Comparison of ENCODE assay signal across 12 cellular contexts in the genomic region with DNA sequence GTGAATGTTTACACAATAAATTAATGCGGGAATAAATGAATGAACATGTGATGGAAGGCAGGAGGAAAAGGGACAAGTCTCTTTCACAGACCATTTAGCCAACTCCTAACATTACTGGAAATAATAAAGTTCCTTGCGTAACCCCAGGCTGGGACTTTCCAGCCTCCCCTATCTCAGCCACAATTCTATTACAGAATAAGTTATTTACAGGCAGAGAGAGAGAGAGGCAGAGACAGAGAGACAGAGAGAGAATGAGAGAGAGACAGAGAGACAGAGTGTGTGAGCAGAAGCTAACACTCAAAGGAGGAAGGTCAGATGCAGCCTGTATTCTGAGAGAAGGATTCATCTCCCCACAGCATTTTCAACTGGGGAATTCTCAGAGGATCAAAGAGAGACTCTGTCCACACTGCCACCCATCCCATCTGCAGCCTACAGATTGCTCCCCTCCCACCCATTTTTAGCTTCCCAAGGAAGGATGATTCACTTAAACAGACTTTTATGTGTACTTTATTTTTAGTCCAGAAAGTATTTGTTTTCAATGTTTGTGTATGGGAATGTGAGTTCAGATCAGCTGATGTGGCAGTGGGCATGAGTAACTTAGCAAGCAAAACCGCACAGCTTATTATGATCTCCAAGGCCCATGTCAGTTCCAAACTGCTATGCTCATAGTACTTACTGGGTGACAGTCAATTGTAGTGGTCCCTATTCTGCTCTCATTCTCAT.
A peak's percentile ranks its signal among the peaks of the same experiment; 100 is the strongest.
DNase-seq lines count a peak whose midpoint lies in the region; ATAC-seq, FAIRE-seq and TF ChIP-seq lines count a peak whose summit lies in the region.
"Had no signal": no experiment of that assay in that cellular context is flagged by ENCODE, and none has a peak within 500 bp of the region (broad histone marks: within the 10 kb centered on the region; RNA-seq: fewer than 3 reads in every experiment).

No MANE protein-coding gene starts in this region.

- H3K36me3 ChIP-seq in bronchial epithelial cell (ENCODE audit: control insufficient read depth, insufficient read depth, low read length) (no peaks in the 10 kb centered on the region), lung (ENCODE audit: control insufficient read depth in 2 of 2, insufficient read depth in 2 of 2, low read length in 2 of 2) (no peaks in the 10 kb centered on the region), aorta (ENCODE audit: control insufficient read depth in 1 of 2, insufficient read depth in 2 of 2, low read length in 1 of 2) (no peaks in the 10 kb centered on the region), SJCRH30 (no peaks in the 10 kb centered on the region)
- H3K36me3 ChIP-seq: thyroid gland had no signal

- FAIRE-seq in bronchial epithelial cell (lab: Jason Lieb, UNC), result no peak
- FAIRE-seq: A204.1, endothelial cell of umbilical vein had no signal

- H3K9me3 ChIP-seq in lung (ENCODE audit: control insufficient read depth in 2 of 2, insufficient read depth in 1 of 2, low read length in 1 of 2) (no peaks in the 10 kb centered on the region), aorta (ENCODE audit: control insufficient read depth, low read length) (no peaks in the 10 kb centered on the region), SJCRH30 (replicated peaks) (no peaks in the 10 kb centered on the region)
- H3K9me3 ChIP-seq: thyroid gland had no signal

- H3K4me3 ChIP-seq in bronchial epithelial cell (ENCODE audit: low read depth, low read length) (no peak overlapping the region), lung (no peak overlapping the region), aorta (ENCODE audit: low read length in 2 of 2) (no peak overlapping the region), SJCRH30 (no peak overlapping the region)
- H3K4me3 ChIP-seq: thyroid gland had no signal

- DNase-seq in Right ventricle myocardium inferior (ENCODE audit: missing footprints) (no peak), cardiac septum (ENCODE audit: low spot score) (no peak), bronchial epithelial cell (ENCODE audit: low read depth) (peak; percentile 88), lung (ENCODE audit: low spot score) (no peak), aorta (peak in 1 of 2 donors; percentile 52), SJCRH30 (no peak)
- DNase-seq in stimulated activated CD4-positive, alpha-beta T cell treated with anti-CD3 and anti-CD28 coated beads, Interleukin-2, amount 100 ng/mL, for 24 hours, result no peak
- DNase-seq: activated T-cell treated with anti-CD3 and anti-CD28 coated beads, Interleukin-2, amount 50 U/mL, for 4 hours; thyroid gland had no signal

- H3K27me3 ChIP-seq in bronchial epithelial cell (ENCODE audit: control insufficient read depth, insufficient read depth, low read length) (no peaks in the 10 kb centered on the region), lung (ENCODE audit: control insufficient read depth, insufficient read depth) (no peaks in the 10 kb centered on the region), aorta (ENCODE audit: control insufficient read depth in 1 of 2, insufficient read depth in 2 of 2, low read length in 1 of 2) (no peaks in the 10 kb centered on the region), SJCRH30 (no peaks in the 10 kb centered on the region)
- H3K27me3 ChIP-seq: thyroid gland had no signal

- ATAC-seq in Right ventricle myocardium inferior (peak; percentile 44), lung (ENCODE audit: insufficient read depth, low FRiP score) (peak; percentile 21), aorta (ENCODE audit: low FRiP score) (peak; percentile 71), GM21526 (IDR thresholded peaks at IDR 0.05; ENCODE audit: low FRiP score, unreplicated experiment) (no peak)
- ATAC-seq: activated T-cell treated with anti-CD3 and anti-CD28 coated beads, Interleukin-2, amount 50 U/mL, for 4 hours had no signal

- H3K4me1 ChIP-seq in lung (ENCODE audit: control insufficient read depth in 2 of 2, insufficient read depth in 2 of 2, low read length in 2 of 2) (peaks cover 2% of the 10 kb centered on the region in 2 donors), aorta (ENCODE audit: control insufficient read depth in 1 of 2, insufficient read depth in 2 of 2, low read length in 2 of 2) (peaks cover 3 to 7% of the 10 kb centered on the region in 2 donors), SJCRH30 (peaks cover 12% of the 10 kb centered on the region)

- H3K27ac ChIP-seq in lung (ENCODE audit: low read depth in 1 of 2, low read length in 1 of 2) (peak overlapping the region in 1 of 2 donors; percentile 4), aorta (ENCODE audit: low read depth in 1 of 2, low read length in 2 of 2) (peak overlapping the region in 1 of 2 donors; percentile 55), SJCRH30 (no peak overlapping the region)

- TF ChIP-seq CTCF in bronchial epithelial cell (IDR thresholded peaks at IDR 0.05; ENCODE audit: insufficient read depth, low read length, severe bottlenecking), result no peak
- no peak for TF ChIP-seq CTCF in lung (IDR thresholded peaks at IDR 0.05; ENCODE audit: control extremely low read depth, extremely low read depth)

- WGBS in lung, 2 donors, result 65 to 79% methylated on average over 3 of the region's 3 CpGs
- WGBS in aorta, 2 donors, result 17 to 23% methylated on average over 3 of the region's 3 CpGs

- intact Hi-C loops in Right ventricle myocardium inferior (cut with DNase I) (loop anchor here (5.0 to 10.0 kb wide), 2 partner anchors 280 to 507 kb away; no protein-coding TSS in a partner anchor), cardiac septum (cut with DNase I) (loop anchor here (5.0 kb wide), 2 partner anchors 82 to 507 kb away; no protein-coding TSS in a partner anchor), aorta (cut with DNase I) (no loop called here)

Comparison
In these comparisons a context has a peak if more than half of its experiments do, and no peak if none do; other contexts are left out.
1. intact Hi-C loops: an anchor here in Right ventricle myocardium inferior (5.0 to 10.0 kb wide) and cardiac septum (5.0 kb wide); none called in aorta.